8 cellular contexts compared by ENCODE assay signal in the genomic region with DNA sequence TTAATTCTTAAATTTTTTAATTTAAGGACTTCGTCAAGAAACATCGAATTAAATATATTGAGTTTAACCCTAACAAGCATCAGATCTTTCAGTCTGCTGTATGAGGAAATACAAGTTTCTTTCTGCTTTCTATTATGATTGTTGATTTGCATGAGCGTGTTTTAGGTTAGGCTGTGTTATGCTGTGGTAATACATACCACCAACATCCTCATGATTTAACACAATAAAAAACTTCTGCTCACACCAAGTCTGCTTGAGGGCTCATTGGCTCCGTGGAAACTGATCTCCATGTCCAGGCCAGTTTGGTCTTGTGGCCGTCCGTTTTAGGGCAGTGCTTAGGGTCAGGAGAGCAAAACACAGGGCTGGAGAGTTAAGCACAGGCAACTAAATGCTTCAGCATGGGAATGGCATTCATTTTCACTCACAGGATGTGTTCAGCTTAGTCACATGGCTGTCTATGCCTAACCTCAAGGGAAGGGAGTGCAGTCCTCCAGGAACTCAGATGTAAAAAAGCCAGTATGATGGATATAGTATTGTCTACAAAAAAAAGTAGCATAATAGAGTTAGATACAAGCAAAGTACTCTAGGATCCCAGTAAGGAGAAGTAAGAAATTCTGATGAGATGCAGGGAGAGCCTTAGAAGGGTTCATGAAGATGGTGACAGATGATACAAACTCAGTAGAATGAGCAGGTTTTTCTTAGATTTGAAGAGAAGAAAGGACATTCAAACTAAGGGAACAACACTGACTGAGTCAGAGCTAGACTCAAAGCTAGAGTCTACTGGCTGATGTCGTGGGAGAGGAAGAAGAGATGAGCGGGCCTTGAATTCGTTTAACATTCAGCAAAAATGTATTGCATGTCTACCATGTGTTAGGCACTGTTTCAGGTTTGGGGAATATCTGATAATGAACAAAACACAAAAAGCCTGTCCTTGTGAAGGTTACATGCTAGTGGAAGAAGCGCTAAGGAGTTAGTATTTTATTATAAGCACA. TPM values are rescaled to one million over a fixed set of nuclear protein-coding genes. Genes with fewer than 3 reads are reported as not detected.
DNase-seq lines count a peak whose midpoint lies in the region; FAIRE-seq and TF ChIP-seq lines count a peak whose summit lies in the region.

No MANE protein-coding gene starts in this region.

- TF ChIP-seq POLR2A in GM12892 (IDR thresholded peaks at IDR 0.05; ENCODE audit: low read depth, low read length), result no peak

- H3K27ac ChIP-seq in epithelial cell of prostate, result peak overlapping the region; percentile 71

- DNase-seq in GM12892 (ENCODE audit: insufficient read length), result no peak
- DNase-seq in SK-MEL-5 (ENCODE audit: low read depth, low spot score), result peak; percentile 81
- DNase-seq in epithelial cell of prostate (ENCODE audit: low read depth, low spot score), result no peak
- no peak for DNase-seq in progenitor cell of endocrine pancreas (ENCODE audit: low spot score, unreplicated experiment)
- no peak for DNase-seq in NCI-H510A (lab: John Stamatoyannopoulos, UW)
- no peak for DNase-seq in head of caudate nucleus
- no peak for DNase-seq in DMS114 treated with DMSO at 0.1 percent for 48 hours (lab: John Stamatoyannopoulos, UW; ENCODE audit: unreplicated experiment)
- DNase-seq in H7, result no peak

- H3K36me3 Mint-ChIP-seq in progenitor cell of endocrine pancreas (ENCODE audit: insufficient read depth), result peaks cover 3% of the 10 kb centered on the region

- H3K9me3 Mint-ChIP-seq in progenitor cell of endocrine pancreas (ENCODE audit: low read depth), result no peaks in the 10 kb centered on the region

- FAIRE-seq in GM12892 (lab: Jason Lieb, UNC), result peak; percentile 44

- no peaks in the 10 kb centered on the region for H3K27me3 ChIP-seq in H7 (ENCODE audit: control insufficient read depth, insufficient read depth, low read length)

- H3K27ac Mint-ChIP-seq in progenitor cell of endocrine pancreas, result peak overlapping the region; percentile 21

- TF ChIP-seq CTCF in progenitor cell of endocrine pancreas (IDR thresholded peaks at IDR 0.05; ENCODE audit: unreplicated experiment), result no peak

- in situ Hi-C loops in SK-MEL-5 (cut with HindIII; ENCODE audit: low pct_unique_long_range_greater_than_20kb, low sequenced_read_pairs), result no loop called here

- peaks cover 2% of the 10 kb centered on the region; the same call in 1 of the 2 replicates for H3K36me3 ChIP-seq in H7 (replicated peaks; ENCODE audit: control insufficient read depth, insufficient read depth, low read length)

- H3K27me3 Mint-ChIP-seq in progenitor cell of endocrine pancreas, result no peaks in the 10 kb centered on the region

- H3K4me3 Mint-ChIP-seq in progenitor cell of endocrine pancreas (ENCODE audit: low read depth), result no peak overlapping the region

- H3K4me1 Mint-ChIP-seq in progenitor cell of endocrine pancreas (ENCODE audit: low read depth), result peaks cover 29% of the 10 kb centered on the region

- intact Hi-C loops in head of caudate nucleus (cut with DNase I), result no loop called here

- no peak overlapping the region for H3K4me3 ChIP-seq in H7 (ENCODE audit: insufficient read depth, low read depth, low read length)

RNA-seq across cellular contexts. Expression of gene MARK3, which starts 16.3 kb away (rescaled TPM):
- 43.0 TPM for polyA plus RNA-seq in GM12892 (2012; ENCODE audit: missing spikeins)
- 57.2 and 60.6 TPM in 2 replicates for total RNA-seq in SK-MEL-5 (2014; rRNA removed; shearing (Covaris generic))
- polyA plus RNA-seq in SK-MEL-5 (2015; cell fraction: cytosol; rRNA removed), result 54.4 and 58.8 TPM in 2 replicates
- 165 and 185 TPM in 2 replicates for polyA plus RNA-seq in SK-MEL-5 (2015; cell fraction: nucleus; rRNA removed)
- 125 and 138 TPM in 2 replicates for total RNA-seq in progenitor cell of endocrine pancreas
- 66.0 and 66.8 TPM in 2 replicates for total RNA-seq in H7 (2014; rRNA removed; shearing (Covaris generic))
